Comparison of ENCODE assay signal across 8 cellular contexts in the genomic region with DNA sequence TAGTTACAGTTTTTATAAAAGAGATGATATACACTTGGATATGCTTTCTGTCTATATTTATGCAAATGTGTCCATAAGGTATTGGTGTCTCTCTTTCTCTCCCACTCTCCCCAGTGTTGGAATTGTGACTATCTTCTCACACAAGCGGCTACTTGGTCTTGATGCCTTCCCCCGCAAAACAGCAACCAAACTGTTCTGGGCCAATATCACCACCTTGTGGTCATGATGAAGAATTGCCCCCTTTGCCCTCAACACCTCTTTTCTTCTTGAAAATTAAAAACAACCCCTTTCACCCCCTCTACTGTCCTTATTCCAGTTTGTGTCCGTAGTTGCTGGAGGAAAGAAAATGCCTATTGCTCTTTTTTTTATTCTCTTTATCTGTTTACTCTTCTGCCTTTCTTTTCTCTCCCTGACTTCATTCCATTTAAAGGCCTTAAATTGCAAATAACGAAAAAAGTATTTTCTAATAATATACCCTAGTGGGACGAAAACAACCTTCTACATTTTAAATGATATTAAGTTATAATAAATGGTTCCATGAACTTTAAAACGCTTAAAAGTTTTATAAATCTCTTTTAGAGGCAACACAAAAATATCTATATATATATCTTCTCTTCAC.
A peak's percentile ranks its signal among the peaks of the same experiment; 100 is the strongest.
DNase-seq lines count a peak whose midpoint lies in the region; TF ChIP-seq lines count a peak whose summit lies in the region.

No MANE protein-coding gene starts in this region.

- no peaks in the 10 kb centered on the region for H3K27me3 Mint-ChIP-seq in activated T-helper 2 cell treated with anti-CD3 and anti-CD28 coated beads, Interferon-gamma antibody, Interleukin-2, Interleukin-4, amounts not matched to agents 10 μg/mL and 5 μg/mL and 100 μg/mL, durations not matched to agents 14 hours and 24 hours and 36 hours (ENCODE audit: low read depth)

- DNase-seq in AG09309 (ENCODE audit: low read depth) (no peak), GM10266 (ENCODE audit: extremely low spot score) (peak; percentile 35), NCI-H345 (lab: John Stamatoyannopoulos, UW) (peak; percentile 33), lung microvascular endothelial cell (ENCODE audit: low read depth in 2 of 2) (peak; percentile 9 to 27), GM03348 (ENCODE audit: low spot score) (no peak), cardiac septum (ENCODE audit: low spot score) (no peak), foreskin fibroblast (no peak)
- no peak for DNase-seq in activated T-helper 2 cell treated with anti-CD3 and anti-CD28 coated beads, Interferon-gamma antibody, Interleukin-2, Interleukin-4, amounts not matched to agents 10 μg/mL and 5 μg/mL and 100 μg/mL, durations not matched to agents 14 hours and 24 hours and 36 hours (ENCODE audit: low spot score)

- peak overlapping the region; percentile 45 for H3K4me3 Mint-ChIP-seq in activated T-helper 2 cell treated with anti-CD3 and anti-CD28 coated beads, Interferon-gamma antibody, Interleukin-2, Interleukin-4, amounts not matched to agents 10 μg/mL and 5 μg/mL and 100 μg/mL, durations not matched to agents 14 hours and 24 hours and 36 hours (ENCODE audit: low read depth)

- H3K4me3 ChIP-seq in AG09309 (ENCODE audit: control insufficient read depth, low read depth, low read length): no peak overlapping the region
- H3K4me3 ChIP-seq in foreskin fibroblast (ENCODE audit: low read depth in 1 of 2, low read length in 2 of 2): no peak overlapping the region

- intact Hi-C loops in activated T-helper 2 cell treated with anti-CD3 and anti-CD28 coated beads, Interferon-gamma antibody, Interleukin-2, Interleukin-4, amounts not matched to agents 10 μg/mL and 5 μg/mL and 100 μg/mL, durations not matched to agents 14 hours and 24 hours and 36 hours (cut with micrococcal nuclease): loop anchor here (1.0 kb wide), 3 partner anchors 36 to 227 kb away; no protein-coding TSS in a partner anchor
- intact Hi-C loops in cardiac septum (cut with DNase I): no loop called here

- H3K27ac Mint-ChIP-seq in activated T-helper 2 cell treated with anti-CD3 and anti-CD28 coated beads, Interferon-gamma antibody, Interleukin-2, Interleukin-4, amounts not matched to agents 10 μg/mL and 5 μg/mL and 100 μg/mL, durations not matched to agents 14 hours and 24 hours and 36 hours: peak overlapping the region; percentile 70

- H3K9me3 Mint-ChIP-seq in activated T-helper 2 cell treated with anti-CD3 and anti-CD28 coated beads, Interferon-gamma antibody, Interleukin-2, Interleukin-4, amounts not matched to agents 10 μg/mL and 5 μg/mL and 100 μg/mL, durations not matched to agents 14 hours and 24 hours and 36 hours: no peaks in the 10 kb centered on the region

- peaks cover 97% of the 10 kb centered on the region for H3K36me3 Mint-ChIP-seq in activated T-helper 2 cell treated with anti-CD3 and anti-CD28 coated beads, Interferon-gamma antibody, Interleukin-2, Interleukin-4, amounts not matched to agents 10 μg/mL and 5 μg/mL and 100 μg/mL, durations not matched to agents 14 hours and 24 hours and 36 hours (ENCODE audit: low read depth)

- H3K4me1 Mint-ChIP-seq in activated T-helper 2 cell treated with anti-CD3 and anti-CD28 coated beads, Interferon-gamma antibody, Interleukin-2, Interleukin-4, amounts not matched to agents 10 μg/mL and 5 μg/mL and 100 μg/mL, durations not matched to agents 14 hours and 24 hours and 36 hours (ENCODE audit: low read depth): peaks cover 95% of the 10 kb centered on the region

- TF ChIP-seq CTCF in AG09309 (IDR thresholded peaks at IDR 0.05; ENCODE audit: control insufficient read depth, insufficient read depth, low read depth, low read length, missing control alignments) (peak; percentile 19), GM10266 (IDR thresholded peaks at IDR 0.05; ENCODE audit: control insufficient read depth, insufficient read depth, low read depth, missing control alignments) (peak; percentile 51), foreskin fibroblast (IDR thresholded peaks at IDR 0.05; ENCODE audit: low read depth, low read length) (no peak)

Comparison
In these comparisons a context has a peak if more than half of its experiments do, and no peak if none do; other contexts are left out.
1. DNase-seq: peak in GM10266 (single experiment), NCI-H345 (single experiment) and lung microvascular endothelial cell (2 of 2); none in AG09309 (single experiment), activated T-helper 2 cell treated with anti-CD3 and anti-CD28 coated beads, Interferon-gamma antibody, Interleukin-2, Interleukin-4, amounts not matched to agents 10 μg/mL and 5 μg/mL and 100 μg/mL, durations not matched to agents 14 hours and 24 hours and 36 hours (single experiment), GM03348 (single experiment), cardiac septum (single experiment) and foreskin fibroblast (0 of 2).